ENCODE assay signal across 16 cellular contexts in the genomic region with DNA sequence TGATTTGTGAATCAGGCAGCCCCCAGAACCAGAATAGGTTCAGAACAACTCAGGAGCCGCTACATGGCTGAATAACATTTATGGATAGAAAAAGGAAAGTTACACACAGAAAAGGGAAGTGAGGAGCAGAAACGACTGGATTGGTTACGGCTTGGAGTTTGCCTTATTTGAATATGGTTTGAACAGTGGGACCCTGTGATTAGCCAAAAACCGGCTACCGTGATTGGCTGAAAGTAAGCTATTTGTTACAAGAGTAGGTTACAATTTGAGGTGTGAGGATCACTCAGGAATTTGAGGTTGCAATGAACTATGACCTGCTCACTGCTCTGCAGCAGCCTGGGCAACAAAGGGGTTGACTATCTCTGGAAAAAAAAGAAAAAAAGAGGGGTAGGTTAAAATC.
"Had no signal": no experiment of that assay in that cellular context is flagged by ENCODE, and none has a peak within 500 bp of the region (broad histone marks: within the 10 kb centered on the region; RNA-seq: fewer than 3 reads in every experiment).

No MANE protein-coding gene starts in this region.

- H3K4me3 ChIP-seq: adrenal gland, coronary artery, gastrocnemius medialis, left lung, pancreas, tibial artery, uterus had no signal

- H3K27ac Mint-ChIP-seq: activated T-helper 2 cell treated with anti-CD3 and anti-CD28 coated beads, Interferon-gamma antibody, Interleukin-2, Interleukin-4, amounts not matched to agents 10 μg/mL and 5 μg/mL and 100 μg/mL, durations not matched to agents 14 hours and 24 hours and 36 hours; natural killer cell; T-cell had no signal

- H3K4me3 Mint-ChIP-seq: natural killer cell, T-cell had no signal

- H3K4me1 Mint-ChIP-seq: natural killer cell, T-cell had no signal

- H3K27me3 Mint-ChIP-seq: T-cell had no signal

- H3K36me3 ChIP-seq: adrenal gland, gastrocnemius medialis, left lung, pancreas, tibial artery, uterus had no signal

- H3K27ac ChIP-seq: adrenal gland, coronary artery, epithelial cell of prostate, gastrocnemius medialis, left lung, pancreas, tibial artery, uterus, VCaP had no signal

- H3K9me3 ChIP-seq: adrenal gland, gastrocnemius medialis, left lung, pancreas, tibial artery, uterus had no signal

- H3K36me3 Mint-ChIP-seq: T-cell had no signal

- H3K4me1 ChIP-seq: adrenal gland, gastrocnemius medialis, left lung, tibial artery, uterus had no signal

- H3K27me3 ChIP-seq: adrenal gland, gastrocnemius medialis, left lung, pancreas, tibial artery, uterus had no signal

- DNase-seq: activated CD4-positive, alpha-beta T cell treated with anti-CD3 and anti-CD28 coated beads for 4 hours; activated naive CD4-positive, alpha-beta T cell treated with anti-CD3 and anti-CD28 coated beads, Interleukin-2, amount 50 U/mL, for 16 hours; adrenal gland; central memory CD4-positive, alpha-beta T cell; effector memory CD4-positive, alpha-beta T cell; gastrocnemius medialis; left lung; natural killer cell; pancreas; T-cell; tibial artery; uterus had no signal
